32 cellular contexts compared by ENCODE assay signal in genomic region chr12:14656846-14657245, GRCh38. TPM values are rescaled to one million over a fixed set of nuclear protein-coding genes. Genes with fewer than 3 reads are reported as not detected.
"Had no signal": no experiment of that assay in that cellular context is flagged by ENCODE, and none has a peak within 500 bp of the region (broad histone marks: within the 10 kb centered on the region; RNA-seq: fewer than 3 reads in every experiment).

No MANE protein-coding gene starts in this region.

- H3K36me3 ChIP-seq: ascending aorta, esophagus muscularis mucosa, heart left ventricle, left lung, lower lobe of right lung, spleen, tibial nerve had no signal

- H3K36me3 Mint-ChIP-seq: activated naive CD8-positive, alpha-beta T cell treated with anti-CD3 and anti-CD28 coated beads, Interleukin-2, amount 10 ng/mL, durations not matched to agents 7 days and 5 days; brain; natural killer cell treated with Interleukin-12 subunit alpha and Interleukin-12 subunit beta and Interleukin-15 and Interleukin-18, amount 100 ng/mL, for 72 hours had no signal

- H3K4me1 ChIP-seq: esophagus muscularis mucosa, heart left ventricle, left lung, lower lobe of right lung, spleen, tibial nerve had no signal

- H3K4me3 Mint-ChIP-seq: activated naive CD4-positive, alpha-beta T cell treated with anti-CD3 and anti-CD28 coated beads for 36 hours; activated naive CD8-positive, alpha-beta T cell treated with anti-CD3 and anti-CD28 coated beads, Interleukin-2, amount 10 ng/mL, durations not matched to agents 7 days and 5 days; activated T-helper 1 cell treated with anti-CD3 and anti-CD28 coated beads, Interleukin-12 subunit alpha, Interleukin-12 subunit beta, Interleukin-2, Interleukin-4 antibody, amounts not matched to agents 30 ng/mL and 10 ng/mL and 1 ng/mL, durations not matched to agents 14 hours and 24 hours and 36 hours; brain; effector memory CD8-positive, alpha-beta T cell; natural killer cell treated with Interleukin-12 subunit alpha and Interleukin-12 subunit beta and Interleukin-15 and Interleukin-18, amount 100 ng/mL, for 72 hours had no signal

- DNase-seq: activated CD4-positive, alpha-beta T cell treated with anti-CD3 and anti-CD28 coated beads for 48 hours; activated CD4-positive, alpha-beta T cell treated with anti-CD3 and anti-CD28 coated beads, Interleukin-2, amount 50 U/mL, for 48 hours; activated CD8-positive, alpha-beta memory T cell treated with anti-CD3 and anti-CD28 coated beads, Interleukin-2, amount 50 U/mL, for 4 hours; activated effector memory CD4-positive, alpha-beta T cell treated with anti-CD3 and anti-CD28 coated beads, Interleukin-2, amount 50 U/mL, for 16 hours; activated naive CD4-positive, alpha-beta T cell treated with anti-CD3 and anti-CD28 coated beads for 36 hours; activated naive CD8-positive, alpha-beta T cell treated with anti-CD3 and anti-CD28 coated beads, Interleukin-2, amount 10 ng/mL, durations not matched to agents 7 days and 5 days; activated T-cell treated with anti-CD3 and anti-CD28 coated beads, Interleukin-2, amount 50 U/mL, for 1 hour; effector memory CD8-positive, alpha-beta T cell; foreskin keratinocyte; heart left ventricle; hypothalamus; left lung; lower lobe of right lung; mesenchymal stem cell; posterior cingulate gyrus; right cardiac atrium; spleen; stimulated activated CD4-positive, alpha-beta T cell treated with anti-CD3 and anti-CD28 coated beads, Interleukin-2, amount 100 ng/mL, for 48 hours; stimulated activated naive CD4-positive, alpha-beta T cell treated with Interleukin-2 at 50 U/mL for 16 hours had no signal

- H3K9me3 Mint-ChIP-seq: activated naive CD4-positive, alpha-beta T cell treated with anti-CD3 and anti-CD28 coated beads for 36 hours; activated T-helper 1 cell treated with anti-CD3 and anti-CD28 coated beads, Interleukin-12 subunit alpha, Interleukin-12 subunit beta, Interleukin-2, Interleukin-4 antibody, amounts not matched to agents 30 ng/mL and 10 ng/mL and 1 ng/mL, durations not matched to agents 14 hours and 24 hours and 36 hours; brain; effector memory CD8-positive, alpha-beta T cell; natural killer cell treated with Interleukin-12 subunit alpha and Interleukin-12 subunit beta and Interleukin-15 and Interleukin-18, amount 100 ng/mL, for 72 hours had no signal

- H3K4me1 Mint-ChIP-seq: activated naive CD8-positive, alpha-beta T cell treated with anti-CD3 and anti-CD28 coated beads, Interleukin-2, amount 10 ng/mL, durations not matched to agents 7 days and 5 days; brain had no signal

- H3K9me3 ChIP-seq: ascending aorta, esophagus muscularis mucosa, heart left ventricle, left lung, lower lobe of right lung, spleen, tibial nerve had no signal

- H3K27me3 ChIP-seq: ascending aorta, esophagus muscularis mucosa, foreskin keratinocyte, heart left ventricle, left lung, spleen, tibial nerve had no signal

- H3K27ac ChIP-seq: ascending aorta, coronary artery, esophagus muscularis mucosa, foreskin keratinocyte, heart left ventricle, left lung, lower lobe of right lung, spleen, tibial nerve had no signal

- ATAC-seq: activated CD4-positive, CD25-positive, alpha-beta regulatory T cell treated with anti-CD3 and anti-CD28 coated beads, Interleukin-2, amount 50 U/mL, for 24 hours; effector memory CD8-positive, alpha-beta T cell; foreskin keratinocyte; heart left ventricle; left lung; lower lobe of right lung; natural killer cell treated with Interleukin-12 subunit alpha and Interleukin-12 subunit beta and Interleukin-15 and Interleukin-18, amount 100 ng/mL, for 72 hours; right cardiac atrium had no signal

- H3K4me3 ChIP-seq: ascending aorta, coronary artery, esophagus muscularis mucosa, heart left ventricle, left lung, lower lobe of right lung, spleen, tibial nerve had no signal

- H3K27ac Mint-ChIP-seq: activated naive CD4-positive, alpha-beta T cell treated with anti-CD3 and anti-CD28 coated beads for 36 hours; activated naive CD8-positive, alpha-beta T cell treated with anti-CD3 and anti-CD28 coated beads, Interleukin-2, amount 10 ng/mL, durations not matched to agents 7 days and 5 days; activated T-helper 1 cell treated with anti-CD3 and anti-CD28 coated beads, Interleukin-12 subunit alpha, Interleukin-12 subunit beta, Interleukin-2, Interleukin-4 antibody, amounts not matched to agents 30 ng/mL and 10 ng/mL and 1 ng/mL, durations not matched to agents 14 hours and 24 hours and 36 hours; brain; effector memory CD8-positive, alpha-beta T cell; natural killer cell treated with Interleukin-12 subunit alpha and Interleukin-12 subunit beta and Interleukin-15 and Interleukin-18, amount 100 ng/mL, for 72 hours had no signal

RNA-seq across cellular contexts. Expression of gene GUCY2C, which starts 39.6 kb away (rescaled TPM):
- total RNA-seq: activated CD8-positive, alpha-beta memory T cell treated with anti-CD3 and anti-CD28 coated beads for 36 hours; activated naive CD4-positive, alpha-beta T cell treated with anti-CD3 and anti-CD28 coated beads for 36 hours; activated naive CD8-positive, alpha-beta T cell treated with anti-CD3 and anti-CD28 coated beads, Interleukin-2, amount 10 ng/mL, durations not matched to agents 7 days and 5 days; activated T-helper 1 cell treated with anti-CD3 and anti-CD28 coated beads, Interleukin-12 subunit alpha, Interleukin-12 subunit beta, Interleukin-2, Interleukin-4 antibody, amounts not matched to agents 30 ng/mL and 10 ng/mL and 1 ng/mL, durations not matched to agents 14 hours and 24 hours and 36 hours; ascending aorta; cardiac septum; esophagus muscularis mucosa; foreskin keratinocyte; left lung; lower lobe of right lung; mononuclear cell; natural killer cell treated with Interleukin-12 subunit alpha and Interleukin-12 subunit beta and Interleukin-15 and Interleukin-18, amount 100 ng/mL, for 72 hours; osteoblast; right cardiac atrium; spleen; tibial nerve; ureter had no signal
- polyA plus RNA-seq: foreskin keratinocyte had no signal
